In the genomic region with DNA sequence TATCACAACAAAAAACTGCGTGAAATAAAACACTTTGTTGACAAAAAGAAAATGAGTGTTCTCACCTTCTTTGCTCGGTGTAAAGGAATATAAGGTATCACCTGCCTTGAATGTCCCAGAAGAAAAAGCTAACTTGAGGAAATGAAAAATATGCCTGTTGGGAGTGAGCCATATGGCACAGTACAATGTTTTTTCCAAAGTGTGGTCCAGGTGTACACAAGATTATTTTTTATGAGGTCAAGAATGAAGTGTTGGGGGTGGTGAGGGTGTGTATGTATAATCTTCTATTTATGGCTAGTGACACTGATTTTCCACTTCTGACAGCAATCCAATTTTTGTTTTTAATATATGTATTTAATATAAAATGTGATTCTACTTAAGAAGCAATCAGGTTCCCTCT, we compare ENCODE assay signal across 20 cellular contexts.
"Had no signal": no experiment of that assay in that cellular context is flagged by ENCODE, and none has a peak within 500 bp of the region (broad histone marks: within the 10 kb centered on the region; RNA-seq: fewer than 3 reads in every experiment).

No MANE protein-coding gene starts in this region.

- ATAC-seq: HepG2 had no signal

- DNase-seq: IMR-90, Karpas-422, KG1, MV-4-11, NCI-H1048, NCI-H1105, NCI-H1417, NCI-H1436 treated with DMSO at 0.1 percent for 48 hours, NCI-H1694, NCI-H187 treated with DMSO at 0.1 percent for 48 hours, NCI-H2029 treated with DMSO at 0.1 percent for 48 hours, NCI-H226, NCI-H446, NCI-H510A, NCI-H526 treated with DMSO at 0.1 percent for 48 hours, NCI-H774, Right ventricle myocardium superior, RPMI8226, SIG-M5 had no signal
